ENCODE assay signal across 8 cellular contexts in the genomic region with DNA sequence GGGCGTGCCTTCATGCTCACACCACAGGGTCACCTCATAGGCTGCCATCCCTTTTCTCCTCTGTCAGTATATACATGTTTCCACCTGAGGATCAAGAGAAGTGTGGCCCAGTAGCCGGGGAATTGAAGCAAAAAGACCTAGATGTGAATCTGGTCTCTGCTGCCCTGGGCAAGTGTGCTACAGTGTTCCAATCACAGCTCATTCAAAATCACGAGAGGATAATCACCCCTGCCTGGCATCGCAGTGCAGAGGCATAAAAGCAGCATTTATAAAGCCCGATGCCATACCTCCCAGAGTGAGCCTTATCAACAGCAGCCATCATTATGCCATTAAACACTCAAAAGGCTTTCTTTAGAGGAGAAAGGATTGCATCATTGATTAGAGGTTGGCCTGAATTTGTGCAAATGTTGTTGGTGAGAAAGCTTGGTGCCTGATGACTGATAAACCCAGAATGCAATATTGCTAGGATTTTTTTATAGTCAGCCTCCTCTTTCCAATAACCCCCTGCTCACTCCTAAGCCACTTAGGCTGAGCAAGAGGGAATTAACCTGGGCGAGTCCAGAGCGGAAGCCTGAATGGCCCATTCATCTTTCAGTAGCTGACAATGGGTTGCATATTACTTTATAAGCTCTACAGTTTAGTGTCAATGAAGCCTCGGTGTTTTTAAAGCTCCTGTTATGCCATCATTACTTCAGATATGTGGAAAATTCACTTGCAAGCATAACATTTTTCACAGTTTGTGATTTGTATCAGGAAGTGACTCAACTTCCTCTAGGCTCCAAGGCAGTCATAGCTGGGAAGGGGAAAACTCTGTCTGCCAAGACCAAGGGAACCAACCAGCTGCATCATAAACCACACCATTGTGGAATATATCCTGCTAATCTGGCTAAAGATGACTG.
DNase-seq lines count a peak whose midpoint lies in the region; ATAC-seq and TF ChIP-seq lines count a peak whose summit lies in the region.

No MANE protein-coding gene starts in this region.

- intact Hi-C loops in Right ventricle myocardium superior (cut with DNase I): loop anchor here (10.0 kb wide), 1 partner anchor 77 kb away; no protein-coding TSS in a partner anchor

- DNase-seq in HT1080 (ENCODE audit: low read depth): peak; percentile 95
- no peak for DNase-seq in Right ventricle myocardium superior
- DNase-seq in stromal cell of bone marrow (ENCODE audit: low read depth): peak; percentile 80
- DNase-seq in stimulated activated CD4-positive, alpha-beta T cell treated with anti-CD3 and anti-CD28 coated beads, Interleukin-15, amount 100 ng/mL, for 24 hours: no peak
- DNase-seq in NCI-H2171 (lab: John Stamatoyannopoulos, UW): no peak
- no peak for DNase-seq in NCI-H187 treated with DMSO at 0.1 percent for 48 hours (lab: John Stamatoyannopoulos, UW)

- ATAC-seq in SK-N-SH treated with all-trans-retinoic acid at 6 μM for 48 hours (peak; percentile 81), Right ventricle myocardium superior (ENCODE audit: poor library complexity) (peak; percentile 86), GM19397 (IDR thresholded peaks at IDR 0.05; ENCODE audit: unreplicated experiment) (no peak)

TF ChIP-seq in SK-N-SH treated with all-trans-retinoic acid at 6 μM for 48 hours, 23 proteins besides CTCF, POLR2A, EP300 and RAD21:
- TF ChIP-seq, protein P1, sequence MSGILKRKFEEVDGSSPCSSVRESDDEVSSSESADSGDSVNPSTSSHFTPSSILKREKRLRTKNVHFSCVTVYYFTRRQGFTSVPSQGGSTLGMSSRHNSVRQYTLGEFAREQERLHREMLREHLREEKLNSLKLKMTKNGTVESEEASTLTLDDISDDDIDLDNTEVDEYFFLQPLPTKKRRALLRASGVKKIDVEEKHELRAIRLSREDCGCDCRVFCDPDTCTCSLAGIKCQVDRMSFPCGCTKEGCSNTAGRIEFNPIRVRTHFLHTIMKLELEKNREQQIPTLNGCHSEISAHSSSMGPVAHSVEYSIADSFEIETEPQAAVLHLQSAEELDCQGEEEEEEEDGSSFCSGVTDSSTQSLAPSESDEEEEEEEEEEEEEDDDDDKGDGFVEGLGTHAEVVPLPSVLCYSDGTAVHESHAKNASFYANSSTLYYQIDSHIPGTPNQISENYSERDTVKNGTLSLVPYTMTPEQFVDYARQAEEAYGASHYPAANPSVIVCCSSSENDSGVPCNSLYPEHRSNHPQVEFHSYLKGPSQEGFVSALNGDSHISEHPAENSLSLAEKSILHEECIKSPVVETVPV (CRISPR knock-in tag; IDR thresholded peaks at IDR 0.05): no peak
- TF ChIP-seq TCF4 (CRISPR knock-in tag; IDR thresholded peaks at IDR 0.05; ENCODE audit: borderline replicate concordance): no peak
- no peak for TF ChIP-seq ZFP30 (CRISPR knock-in tag; IDR thresholded peaks at IDR 0.05)
- TF ChIP-seq PPARA (CRISPR knock-in tag; IDR thresholded peaks at IDR 0.05; ENCODE audit: borderline replicate concordance): no peak

Comparison
In these comparisons a context has a peak if more than half of its experiments do, and no peak if none do; other contexts are left out.
1. DNase-seq: peak in HT1080 (single experiment) and stromal cell of bone marrow (single experiment); none in Right ventricle myocardium superior (single experiment), stimulated activated CD4-positive, alpha-beta T cell treated with anti-CD3 and anti-CD28 coated beads, Interleukin-15, amount 100 ng/mL, for 24 hours (single experiment), NCI-H2171 (single experiment) and NCI-H187 treated with DMSO at 0.1 percent for 48 hours (single experiment).